Comparison of ENCODE assay signal across 8 cellular contexts in the genomic region with DNA sequence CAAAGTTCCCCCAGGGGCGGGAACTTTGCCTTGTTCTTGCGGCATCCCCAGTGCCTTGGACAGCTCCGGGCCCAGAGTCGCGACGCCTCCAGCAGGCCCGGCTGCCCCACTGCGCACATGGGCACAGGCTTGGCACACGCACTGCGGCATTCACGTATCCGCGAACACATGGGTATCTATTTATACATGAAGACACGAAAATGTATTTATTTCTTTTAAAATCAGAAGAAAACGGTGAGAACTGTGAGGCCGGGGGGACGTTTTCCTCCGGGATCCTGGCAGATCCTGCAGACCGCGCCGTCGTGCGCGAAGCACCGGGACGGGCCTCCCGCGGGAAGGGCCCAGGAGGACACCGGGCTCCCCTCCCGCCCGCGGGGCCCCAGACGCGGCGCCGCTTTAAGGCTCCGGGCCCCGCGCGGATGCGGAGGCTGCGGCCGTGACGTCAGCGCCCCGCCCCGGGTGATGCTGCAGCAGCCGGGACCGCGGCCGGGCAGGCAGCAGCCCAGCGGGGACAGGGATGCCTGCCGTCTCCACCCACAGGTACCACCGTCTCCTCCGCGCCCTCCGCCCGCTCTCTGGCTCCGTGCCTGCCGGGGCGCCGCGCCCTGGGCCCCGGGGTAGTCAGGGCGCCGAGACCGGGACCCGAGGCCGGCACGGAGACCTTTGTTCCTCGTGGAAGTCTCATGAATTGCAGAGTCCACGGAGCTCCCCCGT. TPM values are rescaled to one million over a fixed set of nuclear protein-coding genes. Genes with fewer than 3 reads are reported as not detected.
A peak's percentile ranks its signal among the peaks of the same experiment; 100 is the strongest.
DNase-seq lines count a peak whose midpoint lies in the region; ATAC-seq, FAIRE-seq and TF ChIP-seq lines count a peak whose summit lies in the region.

A gene (plus strand): TSS at position 468 of the 714 bp plus-strand sequence. CDS start 6,216 bp downstream, outside the sequence.

- POLR2A ChIA-PET in HEK293T (lab: Yijun Ruan, JAX), result no interaction called here

- no peaks in the 10 kb centered on the region for H3K36me3 Mint-ChIP-seq in neural crest cell (ENCODE audit: low read depth)

- no peak for ATAC-seq in HG02973 (IDR thresholded peaks at IDR 0.05; ENCODE audit: unreplicated experiment)

- H3K4me3 ChIP-seq in foreskin fibroblast (ENCODE audit: low read depth in 1 of 2, low read length in 2 of 2), result peak within 1 kb of the TSS; percentile 51 to 58

- peak within 1 kb of the TSS; percentile 85 for H3K4me3 Mint-ChIP-seq in neural crest cell

- FAIRE-seq in RCC 7860 (lab: Jason Lieb, UNC), result no peak

- peaks cover 39% of the 10 kb centered on the region for H3K27me3 Mint-ChIP-seq in neural crest cell (ENCODE audit: low read depth)

- peak; percentile 88 for DNase-seq in Ammon's horn (ENCODE audit: low spot score)
- DNase-seq in HEK293T (ENCODE audit: extremely low spot score), result peak; percentile 64
- peak; percentile 11 for DNase-seq in RCC 7860 (ENCODE audit: low spot score)
- DNase-seq in activated gamma-delta T cell (lab: John Stamatoyannopoulos, UW), result peak; percentile 71
- DNase-seq in foreskin fibroblast, result peak; percentile 62 to 87
- DNase-seq in neural crest cell (ENCODE audit: low read depth, low spot score), result peak; percentile 56
- peak; percentile 73 for DNase-seq in stimulated activated naive CD4-positive, alpha-beta T cell treated with Interleukin-2 at 50 U/mL for 16 hours (lab: John Stamatoyannopoulos, UW)

- TF ChIP-seq CTCF in foreskin fibroblast (IDR thresholded peaks at IDR 0.05; ENCODE audit: low read depth, low read length), result no peak
- no peak for TF ChIP-seq CTCF in neural crest cell (conservative IDR thresholded peaks at IDR 0.05)

- no peaks in the 10 kb centered on the region for H3K9me3 Mint-ChIP-seq in neural crest cell

- no peak within 1 kb of the TSS for H3K27ac Mint-ChIP-seq in neural crest cell (ENCODE audit: unreplicated experiment)

- peaks cover 25% of the 10 kb centered on the region for H3K4me1 Mint-ChIP-seq in neural crest cell

- CTCF ChIA-PET in HEK293T (lab: Yijun Ruan, JAX), result no interaction called here

TF ChIP-seq in HEK293T, 16 proteins besides CTCF, POLR2A, EP300 and RAD21:
- TF ChIP-seq, protein P1, sequence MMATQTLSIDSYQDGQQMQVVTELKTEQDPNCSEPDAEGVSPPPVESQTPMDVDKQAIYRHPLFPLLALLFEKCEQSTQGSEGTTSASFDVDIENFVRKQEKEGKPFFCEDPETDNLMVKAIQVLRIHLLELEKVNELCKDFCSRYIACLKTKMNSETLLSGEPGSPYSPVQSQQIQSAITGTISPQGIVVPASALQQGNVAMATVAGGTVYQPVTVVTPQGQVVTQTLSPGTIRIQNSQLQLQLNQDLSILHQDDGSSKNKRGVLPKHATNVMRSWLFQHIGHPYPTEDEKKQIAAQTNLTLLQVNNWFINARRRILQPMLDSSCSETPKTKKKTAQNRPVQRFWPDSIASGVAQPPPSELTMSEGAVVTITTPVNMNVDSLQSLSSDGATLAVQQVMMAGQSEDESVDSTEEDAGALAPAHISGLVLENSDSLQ (IDR thresholded peaks at IDR 0.05), result no peak
- no peak for TF ChIP-seq CTBP1 (IDR thresholded peaks at IDR 0.05; ENCODE audit: borderline replicate concordance)
- TF ChIP-seq FOXM1 (IDR thresholded peaks at IDR 0.05; ENCODE audit: borderline replicate concordance), result no peak

RNA-seq across cellular contexts. Expression of the gene that starts here (rescaled TPM):
- total RNA-seq in neural crest cell, result 2.5 TPM in 2 replicates

Comparison
In these comparisons a context has a peak if more than half of its experiments do, and no peak if none do; other contexts are left out.
1. DNase-seq: peak in every context shown above with its lines; median percentile 88 in Ammon's horn; 74 in foreskin fibroblast; 73 in stimulated activated naive CD4-positive, alpha-beta T cell treated with Interleukin-2 at 50 U/mL for 16 hours; 71 in activated gamma-delta T cell; 64 in HEK293T; 56 in neural crest cell; 11 in RCC 7860.